ENCODE assay signal across 8 cellular contexts in the genomic region with DNA sequence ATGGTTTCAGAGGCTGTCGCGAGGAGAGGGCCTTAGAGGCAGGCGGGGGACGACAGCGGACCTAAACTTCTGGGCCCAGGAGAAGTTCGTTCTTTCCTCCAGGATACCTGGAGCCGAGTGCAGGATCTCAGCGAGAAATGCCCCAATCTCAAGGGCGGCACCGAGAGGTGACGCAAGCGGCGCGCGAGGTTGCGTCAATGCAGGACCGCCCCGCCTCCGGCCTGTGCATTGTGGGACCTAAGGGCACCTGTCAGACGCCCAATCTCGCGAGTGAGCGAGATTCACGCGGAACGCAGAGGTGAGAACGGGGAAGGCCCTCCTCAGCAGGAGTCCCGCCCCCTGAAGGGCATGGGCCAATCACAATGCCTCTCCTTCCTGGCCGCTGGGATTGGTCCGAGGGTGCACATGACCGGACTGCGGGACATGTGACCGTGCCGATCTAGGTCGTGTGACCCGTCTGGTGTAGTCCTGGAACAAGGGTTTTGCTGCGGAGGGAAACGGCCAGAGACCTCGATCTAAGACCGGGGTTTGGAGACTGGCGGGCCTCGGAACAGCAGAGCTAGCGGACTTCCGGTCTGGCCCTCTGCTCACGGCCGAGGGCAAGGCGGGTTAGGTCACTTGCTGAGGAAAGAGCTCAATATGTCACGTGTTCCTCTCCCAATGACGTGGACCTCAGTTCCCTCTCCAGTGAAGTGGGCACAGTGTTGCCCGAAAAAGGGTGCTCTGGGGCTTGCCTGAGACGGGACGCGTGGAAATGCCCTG. TPM values are rescaled to one million over a fixed set of nuclear protein-coding genes. Genes with fewer than 3 reads are reported as not detected.
DNase-seq lines count a peak whose midpoint lies in the region; ATAC-seq, FAIRE-seq and TF ChIP-seq lines count a peak whose summit lies in the region.

No MANE protein-coding gene starts in this region.

- peak; percentile 97 for ATAC-seq in GM21381 (IDR thresholded peaks at IDR 0.05; ENCODE audit: unreplicated experiment)
- ATAC-seq in activated CD8-positive, alpha-beta memory T cell treated with anti-CD3 and anti-CD28 coated beads, Interleukin-2, amount 10 ng/mL, durations not matched to agents 7 days and 5 days: peak; percentile 98
- peak; percentile 92 for ATAC-seq in effector memory CD8-positive, alpha-beta T cell (replicated peaks)

- CTCF ChIA-PET in Caco-2 (lab: Charles Lee): interaction anchor here (0.9 to 1.4 kb wide), 4 partner anchors 14 to 241 kb away, joined by 3 read pairs; no protein-coding TSS in a partner anchor
- CTCF ChIA-PET in activated CD8-positive, alpha-beta memory T cell treated with anti-CD3 and anti-CD28 coated beads, Interleukin-2, amount 10 ng/mL, durations not matched to agents 7 days and 5 days (lab: Charles Lee): interaction anchor here (1.0 to 2.4 kb wide), 9 partner anchors 9 to 367 kb away, joined by 3 to 22 read pairs (median 6); no protein-coding TSS in a partner anchor

- H3K36me3 ChIP-seq in Caco-2 (ENCODE audit: control insufficient read depth, insufficient read depth, low read length): no peaks in the 10 kb centered on the region

- peak; percentile 99 for FAIRE-seq in HTR-8/SVneo (lab: Jason Lieb, UNC)

- H3K36me3 Mint-ChIP-seq in Caco-2 (ENCODE audit: insufficient read depth, unreplicated experiment): peaks cover 17% of the 10 kb centered on the region
- H3K36me3 Mint-ChIP-seq in activated CD8-positive, alpha-beta memory T cell treated with anti-CD3 and anti-CD28 coated beads, Interleukin-2, amount 10 ng/mL, durations not matched to agents 7 days and 5 days: no peaks in the 10 kb centered on the region
- H3K36me3 Mint-ChIP-seq in effector memory CD8-positive, alpha-beta T cell (ENCODE audit: insufficient read depth): peaks cover 24% of the 10 kb centered on the region

- no peak for TF ChIP-seq CTCF in Caco-2 (IDR thresholded peaks at IDR 0.05; ENCODE audit: insufficient read depth in 1 of 2, low read depth in 1 of 2, low read length in 1 of 2, severe bottlenecking in 1 of 2, unreplicated experiment in 1 of 2)

- H3K4me1 ChIP-seq in Caco-2: no peaks in the 10 kb centered on the region

- H3K4me3 Mint-ChIP-seq in Caco-2 (ENCODE audit: unreplicated experiment): peak overlapping the region; percentile 92
- H3K4me3 Mint-ChIP-seq in activated CD8-positive, alpha-beta memory T cell treated with anti-CD3 and anti-CD28 coated beads, Interleukin-2, amount 10 ng/mL, durations not matched to agents 7 days and 5 days: peak overlapping the region; percentile 84
- H3K4me3 Mint-ChIP-seq in effector memory CD8-positive, alpha-beta T cell: peak overlapping the region; percentile 84 to 94

- H3K4me3 ChIP-seq in Caco-2 (ENCODE audit: low read depth, low read length): peak overlapping the region; percentile 88

- intact Hi-C loops in Caco-2 (cut with micrococcal nuclease; ENCODE audit: unreplicated experiment): loop anchor here (1.0 to 5.0 kb wide), 5 partner anchors 16 to 241 kb away; partner anchors contain the start of genes DYNC1H1, HSP90AA1 and PPP2R5C

- no peaks in the 10 kb centered on the region for H3K9me3 ChIP-seq in Caco-2

- H3K27me3 ChIP-seq in Caco-2 (replicated peaks; ENCODE audit: control insufficient read depth, insufficient read depth, low read length): no peaks in the 10 kb centered on the region

- DNase-seq in Caco-2: peak; percentile 100
- peak; percentile 99 for DNase-seq in HTR-8/SVneo (ENCODE audit: insufficient read length, low spot score)
- peak; percentile 99 for DNase-seq in NOMO-1 treated with DMSO at 0.1 percent for 48 hours (lab: John Stamatoyannopoulos, UW; ENCODE audit: unreplicated experiment)
- peak; percentile 100 for DNase-seq in activated CD8-positive, alpha-beta memory T cell treated with anti-CD3 and anti-CD28 coated beads, Interleukin-2, amount 10 ng/mL, durations not matched to agents 7 days and 5 days
- DNase-seq in effector memory CD8-positive, alpha-beta T cell: peak; percentile 99
- DNase-seq in medulla oblongata (ENCODE audit: extremely low spot score): peak; percentile 100
- peak; percentile 98 to 100 (median 100) for DNase-seq in stimulated activated CD4-positive, alpha-beta T cell treated with anti-CD3 and anti-CD28 coated beads, TNF-alpha, amount 100 ng/mL, for 48 hours (ENCODE audit: low read depth in 3 of 3)

- POLR2A ChIA-PET in Caco-2 (lab: Charles Lee): interaction anchor here (0.7 to 1.4 kb wide), 3 partner anchors 10 to 187 kb away, joined by 3 to 10 read pairs (median 4); no protein-coding TSS in a partner anchor

- H3K9me3 Mint-ChIP-seq in Caco-2 (ENCODE audit: unreplicated experiment): no peaks in the 10 kb centered on the region
- H3K9me3 Mint-ChIP-seq in activated CD8-positive, alpha-beta memory T cell treated with anti-CD3 and anti-CD28 coated beads, Interleukin-2, amount 10 ng/mL, durations not matched to agents 7 days and 5 days (ENCODE audit: low read depth): no peaks in the 10 kb centered on the region
- H3K9me3 Mint-ChIP-seq in effector memory CD8-positive, alpha-beta T cell: no peaks in the 10 kb centered on the region

- H3K4me1 Mint-ChIP-seq in Caco-2 (ENCODE audit: low read depth, unreplicated experiment): no peaks in the 10 kb centered on the region
- peaks cover 15% of the 10 kb centered on the region for H3K4me1 Mint-ChIP-seq in activated CD8-positive, alpha-beta memory T cell treated with anti-CD3 and anti-CD28 coated beads, Interleukin-2, amount 10 ng/mL, durations not matched to agents 7 days and 5 days
- peaks cover 13 to 24% of the 10 kb centered on the region in 2 donors for H3K4me1 Mint-ChIP-seq in effector memory CD8-positive, alpha-beta T cell (ENCODE audit: low read depth in 2 of 2)

- H3K27ac Mint-ChIP-seq in Caco-2 (ENCODE audit: unreplicated experiment): peak overlapping the region; percentile 98
- H3K27ac Mint-ChIP-seq in activated CD8-positive, alpha-beta memory T cell treated with anti-CD3 and anti-CD28 coated beads, Interleukin-2, amount 10 ng/mL, durations not matched to agents 7 days and 5 days: peak overlapping the region; percentile 94
- H3K27ac Mint-ChIP-seq in effector memory CD8-positive, alpha-beta T cell: peak overlapping the region; percentile 97 to 99

- no TSS peak for BruUV-seq in Caco-2 (replicated peaks; lab: Mats Ljungman, UMichigan)

- H3K27me3 Mint-ChIP-seq in Caco-2 (ENCODE audit: insufficient read depth, unreplicated experiment): no peaks in the 10 kb centered on the region
- H3K27me3 Mint-ChIP-seq in activated CD8-positive, alpha-beta memory T cell treated with anti-CD3 and anti-CD28 coated beads, Interleukin-2, amount 10 ng/mL, durations not matched to agents 7 days and 5 days: peaks cover 24% of the 10 kb centered on the region
- H3K27me3 Mint-ChIP-seq in effector memory CD8-positive, alpha-beta T cell: peaks cover 31 to 39% of the 10 kb centered on the region in 2 donors

RNA-seq across cellular contexts. Expression of gene DYNC1H1, which starts 16.3 kb away (rescaled TPM):
- total RNA-seq in Caco-2 (2022): 349 and 351 TPM in 2 replicates
- 100 to 1,000 TPM; 308 to 325 TPM for total RNA-seq in activated CD8-positive, alpha-beta memory T cell treated with anti-CD3 and anti-CD28 coated beads, Interleukin-2, amount 10 ng/mL, durations not matched to agents 7 days and 5 days

Comparison
In these comparisons a context has a peak if more than half of its experiments do, and no peak if none do; other contexts are left out.
1. Peak in every context shown above with its lines: DNase-seq, ATAC-seq and H3K4me3 ChIP-seq.